Comparison of ENCODE assay signal across 1 cellular context in genomic region chr11:64917663-64917995, GRCh38.
TF ChIP-seq lines count a peak whose summit lies in the region.

No MANE protein-coding gene starts in this region.

TF ChIP-seq in HepG2, 621 proteins besides CTCF, POLR2A, EP300 and RAD21:
- no peak for TF ChIP-seq CREB1 (IDR thresholded peaks at IDR 0.05)
- TF ChIP-seq CREB1 (CRISPR knock-in tag; IDR thresholded peaks at IDR 0.05): peak; percentile 9; the same call in 1 of the 2 replicates
- TF ChIP-seq HNRNPLL (IDR thresholded peaks at IDR 0.05; ENCODE audit: low read depth, low read length, poor library complexity, severe bottlenecking): no peak
- TF ChIP-seq ATF1 (CRISPR knock-in tag; IDR thresholded peaks at IDR 0.05): 0 out of 2 replicates have a peak, but pooled peaks have one; percentile 9
- no peak for TF ChIP-seq ZBTB14 (CRISPR knock-in tag; IDR thresholded peaks at IDR 0.05)
- TF ChIP-seq ISX (CRISPR knock-in tag; conservative IDR thresholded peaks at IDR 0.05): no peak
- TF ChIP-seq PAX8 (CRISPR knock-in tag; IDR thresholded peaks at IDR 0.05; ENCODE audit: borderline replicate concordance): no peak
- no peak for TF ChIP-seq ZNF839 (CRISPR knock-in tag; IDR thresholded peaks at IDR 0.05; ENCODE audit: borderline replicate concordance)
- TF ChIP-seq DBP (CRISPR knock-in tag; IDR thresholded peaks at IDR 0.05; ENCODE audit: not compliant biosample characterization): peak; percentile 39
- TF ChIP-seq KLF12 (CRISPR knock-in tag; IDR thresholded peaks at IDR 0.05; ENCODE audit: borderline replicate concordance): 0 out of 2 replicates have a peak, but pooled peaks have one; percentile 41
- 0 out of 2 replicates have a peak, but pooled peaks have one; percentile 26 for TF ChIP-seq CC2D1A (CRISPR knock-in tag; IDR thresholded peaks at IDR 0.05)
- TF ChIP-seq HDAC1 (CRISPR knock-in tag; IDR thresholded peaks at IDR 0.05): no peak
- TF ChIP-seq CREM (IDR thresholded peaks at IDR 0.05): 0 out of 2 replicates have a peak, but pooled peaks have one; percentile 6
- no peak for TF ChIP-seq CREM (CRISPR knock-in tag; IDR thresholded peaks at IDR 0.05)
- TF ChIP-seq RARG (CRISPR knock-in tag; IDR thresholded peaks at IDR 0.05; ENCODE audit: low read depth): no peak
